ENCODE assay signal across 23 cellular contexts in genomic region chr5:126419102-126419501, GRCh38. TPM values are rescaled to one million over a fixed set of nuclear protein-coding genes. Genes with fewer than 3 reads are reported as not detected.
A peak's percentile ranks its signal among the peaks of the same experiment; 100 is the strongest.
DNase-seq lines count a peak whose midpoint lies in the region; ATAC-seq and TF ChIP-seq lines count a peak whose summit lies in the region.
"Had no signal": no experiment of that assay in that cellular context is flagged by ENCODE, and none has a peak within 500 bp of the region (broad histone marks: within the 10 kb centered on the region; RNA-seq: fewer than 3 reads in every experiment).

No MANE protein-coding gene starts in this region.

- H3K9me3 Mint-ChIP-seq in activated naive CD4-positive, alpha-beta T cell treated with anti-CD3 and anti-CD28 coated beads for 36 hours, result no peaks in the 10 kb centered on the region
- H3K9me3 Mint-ChIP-seq in stimulated activated effector memory CD8-positive, alpha-beta T cell treated with anti-CD3 and anti-CD28 coated beads, Interleukin-12 subunit alpha, Interleukin-12 subunit beta, amount 100 ng/mL, for 72 hours, result no peaks in the 10 kb centered on the region
- no peaks in the 10 kb centered on the region for H3K9me3 Mint-ChIP-seq in CD4-positive, alpha-beta memory T cell

- no peaks in the 10 kb centered on the region for H3K9me3 ChIP-seq in HEK293 (ENCODE audit: control insufficient read depth, insufficient read depth, low read depth, low read length)
- H3K9me3 ChIP-seq in CD4-positive, alpha-beta memory T cell (ENCODE audit: control insufficient read depth in 1 of 2, low read length in 2 of 2), result no peaks in the 10 kb centered on the region
- H3K9me3 ChIP-seq: Peyer's patch had no signal

- CTCF ChIA-PET in activated naive CD4-positive, alpha-beta T cell treated with anti-CD3 and anti-CD28 coated beads for 36 hours (lab: Charles Lee), result no interaction called here
- CTCF ChIA-PET in HEK293 (lab: Yijun Ruan, JAX), result interaction anchor here (0.6 kb wide), 1 partner anchor 858 kb away, joined by 3 read pairs; no protein-coding TSS in a partner anchor
- CTCF ChIA-PET in CD4-positive, alpha-beta memory T cell (lab: Charles Lee; ENCODE audit: partially characterized antibody), result no interaction called here

- H3K4me1 Mint-ChIP-seq in activated naive CD4-positive, alpha-beta T cell treated with anti-CD3 and anti-CD28 coated beads for 36 hours (ENCODE audit: low read depth), result peaks cover 8% of the 10 kb centered on the region
- peaks cover 19% of the 10 kb centered on the region for H3K4me1 Mint-ChIP-seq in stimulated activated effector memory CD8-positive, alpha-beta T cell treated with anti-CD3 and anti-CD28 coated beads, Interleukin-12 subunit alpha, Interleukin-12 subunit beta, amount 100 ng/mL, for 72 hours
- peaks cover 5 to 18% (median 11%) of the 10 kb centered on the region in 4 donors for H3K4me1 Mint-ChIP-seq in CD4-positive, alpha-beta memory T cell

- POLR2A ChIA-PET in HEK293 (lab: Yijun Ruan, JAX), result no interaction called here
- POLR2A ChIA-PET in CD4-positive, alpha-beta memory T cell (lab: Charles Lee; ENCODE audit: partially characterized antibody), result no interaction called here

- no peaks in the 10 kb centered on the region for H3K36me3 Mint-ChIP-seq in activated naive CD4-positive, alpha-beta T cell treated with anti-CD3 and anti-CD28 coated beads for 36 hours (ENCODE audit: low read depth)
- H3K36me3 Mint-ChIP-seq in stimulated activated effector memory CD8-positive, alpha-beta T cell treated with anti-CD3 and anti-CD28 coated beads, Interleukin-12 subunit alpha, Interleukin-12 subunit beta, amount 100 ng/mL, for 72 hours, result no peaks in the 10 kb centered on the region
- peaks cover 0 to 3% of the 10 kb centered on the region in 2 donors for H3K36me3 Mint-ChIP-seq in CD4-positive, alpha-beta memory T cell

- peaks cover 4% of the 10 kb centered on the region for H3K27me3 ChIP-seq in CD4-positive, alpha-beta memory T cell (ENCODE audit: insufficient read depth, low read length)
- H3K27me3 ChIP-seq: Peyer's patch had no signal

- intact Hi-C loops in activated naive CD4-positive, alpha-beta T cell treated with anti-CD3 and anti-CD28 coated beads for 36 hours (cut with micrococcal nuclease), result no loop called here
- intact Hi-C loops in CD4-positive, alpha-beta memory T cell (cut with micrococcal nuclease), result no loop called here

- peak; percentile 15 for DNase-seq in activated naive CD4-positive, alpha-beta T cell treated with anti-CD3 and anti-CD28 coated beads for 36 hours
- DNase-seq in activated naive CD4-positive, alpha-beta T cell treated with anti-CD3 and anti-CD28 coated beads, Interleukin-2, amount 50 U/mL, for 16 hours, result no peak
- DNase-seq in MV-4-11 (lab: John Stamatoyannopoulos, UW) (peak; percentile 44), EL (no peak)
- no peak for DNase-seq in stimulated activated effector memory CD8-positive, alpha-beta T cell treated with anti-CD3 and anti-CD28 coated beads, Interleukin-12 subunit alpha, Interleukin-12 subunit beta, amount 100 ng/mL, for 72 hours (ENCODE audit: low spot score in 2 of 2)
- no peak for DNase-seq in stimulated activated CD4-positive, alpha-beta T cell treated with anti-CD3 and anti-CD28 coated beads, Interleukin-15, amount 100 ng/mL, for 24 hours
- DNase-seq in CD4-positive, alpha-beta memory T cell, result no peak
- DNase-seq: AML-193, DMS79 treated with DMSO at 0.1 percent for 48 hours, GM23248, HCEC 1CT, NCI-H1048, NCI-H1436 treated with DMSO at 0.1 percent for 48 hours, NCI-H2029 treated with DMSO at 0.1 percent for 48 hours, NCI-H226, NCI-H510A treated with DMSO at 0.1 percent for 48 hours, NCI-H748 treated with DMSO at 0.1 percent for 48 hours, Peyer's patch had no signal

- H3K4me3 Mint-ChIP-seq in activated naive CD4-positive, alpha-beta T cell treated with anti-CD3 and anti-CD28 coated beads for 36 hours, result no peak overlapping the region
- no peak overlapping the region for H3K4me3 Mint-ChIP-seq in stimulated activated effector memory CD8-positive, alpha-beta T cell treated with anti-CD3 and anti-CD28 coated beads, Interleukin-12 subunit alpha, Interleukin-12 subunit beta, amount 100 ng/mL, for 72 hours
- no peak overlapping the region for H3K4me3 Mint-ChIP-seq in CD4-positive, alpha-beta memory T cell

- H3K36me3 ChIP-seq in HEK293 (ENCODE audit: control insufficient read depth in 2 of 2, insufficient read depth in 1 of 2, low read length in 2 of 2), result no peaks in the 10 kb centered on the region
- no peaks in the 10 kb centered on the region for H3K36me3 ChIP-seq in CD4-positive, alpha-beta memory T cell (ENCODE audit: insufficient read depth, low read length)
- H3K36me3 ChIP-seq: Peyer's patch had no signal

- ATAC-seq in stimulated activated effector memory CD8-positive, alpha-beta T cell treated with anti-CD3 and anti-CD28 coated beads, Interleukin-12 subunit alpha, Interleukin-12 subunit beta, amount 100 ng/mL, for 72 hours, result no peak
- ATAC-seq: SK-N-SH treated with all-trans-retinoic acid at 6 μM for 48 hours had no signal

- no peak overlapping the region for H3K4me3 ChIP-seq in HEK293 (ENCODE audit: low read depth, low read length)
- H3K4me3 ChIP-seq in CD4-positive, alpha-beta memory T cell (ENCODE audit: low read length in 2 of 2), result no peak overlapping the region
- H3K4me3 ChIP-seq: GM23248, Peyer's patch had no signal

- H3K27ac ChIP-seq in HEK293 (ENCODE audit: extremely low read depth, low read depth, low read length), result no peak overlapping the region
- H3K27ac ChIP-seq in CD4-positive, alpha-beta memory T cell (ENCODE audit: low read depth, low read length), result no peak overlapping the region
- H3K27ac ChIP-seq: C4-2B, GM23248, KMS-11, Peyer's patch had no signal

- peaks cover 4% of the 10 kb centered on the region; the same call in 1 of the 2 replicates for H3K4me1 ChIP-seq in HEK293 (ENCODE audit: control insufficient read depth, insufficient read depth, low read length)
- H3K4me1 ChIP-seq in CD4-positive, alpha-beta memory T cell (ENCODE audit: insufficient read depth, low read length), result peaks cover 9% of the 10 kb centered on the region

- H3K27me3 Mint-ChIP-seq in activated naive CD4-positive, alpha-beta T cell treated with anti-CD3 and anti-CD28 coated beads for 36 hours (ENCODE audit: low read depth), result no peaks in the 10 kb centered on the region
- H3K27me3 Mint-ChIP-seq in CD4-positive, alpha-beta memory T cell, result peaks cover 0 to 5% of the 10 kb centered on the region in 2 donors

- H3K27ac Mint-ChIP-seq in activated naive CD4-positive, alpha-beta T cell treated with anti-CD3 and anti-CD28 coated beads for 36 hours, result no peak overlapping the region
- peak overlapping the region; percentile 17 for H3K27ac Mint-ChIP-seq in stimulated activated effector memory CD8-positive, alpha-beta T cell treated with anti-CD3 and anti-CD28 coated beads, Interleukin-12 subunit alpha, Interleukin-12 subunit beta, amount 100 ng/mL, for 72 hours
- peak overlapping the region in 1 of 7 donors; percentile 36 for H3K27ac Mint-ChIP-seq in CD4-positive, alpha-beta memory T cell

- TF ChIP-seq CTCF in HEK293 (tag by site-specific recombination; IDR thresholded peaks at IDR 0.05), result no peak

TF ChIP-seq in HEK293, 187 proteins besides CTCF, POLR2A, EP300 and RAD21:
- TF ChIP-seq ZNF473 (tag by site-specific recombination; IDR thresholded peaks at IDR 0.05), result no peak
- peak; percentile 91 for TF ChIP-seq ZNF596 (tag by site-specific recombination; IDR thresholded peaks at IDR 0.05)
TF ChIP-seq in HEK293: peak in this region for 1.

RNA-seq across cellular contexts. Expression of gene GRAMD2B, which starts 4.1 kb away (rescaled TPM):
- 10 to 100 TPM in 1 of 2 experiments, 1 to 10 TPM in 1; 8.7 to 10.8 TPM for total RNA-seq in activated naive CD4-positive, alpha-beta T cell treated with anti-CD3 and anti-CD28 coated beads for 36 hours
- 1 to 10 TPM; 4.8 to 6.1 TPM for total RNA-seq in CD4-positive, alpha-beta memory T cell
- 1 to 10 TPM; 4.0 to 5.5 TPM for polyA plus RNA-seq in CD4-positive, alpha-beta memory T cell
- total RNA-seq: OCI-LY7 had no signal

Comparison
In these comparisons a context has a peak if more than half of its experiments do, and no peak if none do; other contexts are left out.
1. DNase-seq: peak in activated naive CD4-positive, alpha-beta T cell treated with anti-CD3 and anti-CD28 coated beads for 36 hours (single experiment) and MV-4-11 (single experiment); none in activated naive CD4-positive, alpha-beta T cell treated with anti-CD3 and anti-CD28 coated beads, Interleukin-2, amount 50 U/mL, for 16 hours (single experiment), stimulated activated effector memory CD8-positive, alpha-beta T cell treated with anti-CD3 and anti-CD28 coated beads, Interleukin-12 subunit alpha, Interleukin-12 subunit beta, amount 100 ng/mL, for 72 hours (0 of 2), stimulated activated CD4-positive, alpha-beta T cell treated with anti-CD3 and anti-CD28 coated beads, Interleukin-15, amount 100 ng/mL, for 24 hours (single experiment), CD4-positive, alpha-beta memory T cell (0 of 5) and EL (single experiment).